In the genomic region with DNA sequence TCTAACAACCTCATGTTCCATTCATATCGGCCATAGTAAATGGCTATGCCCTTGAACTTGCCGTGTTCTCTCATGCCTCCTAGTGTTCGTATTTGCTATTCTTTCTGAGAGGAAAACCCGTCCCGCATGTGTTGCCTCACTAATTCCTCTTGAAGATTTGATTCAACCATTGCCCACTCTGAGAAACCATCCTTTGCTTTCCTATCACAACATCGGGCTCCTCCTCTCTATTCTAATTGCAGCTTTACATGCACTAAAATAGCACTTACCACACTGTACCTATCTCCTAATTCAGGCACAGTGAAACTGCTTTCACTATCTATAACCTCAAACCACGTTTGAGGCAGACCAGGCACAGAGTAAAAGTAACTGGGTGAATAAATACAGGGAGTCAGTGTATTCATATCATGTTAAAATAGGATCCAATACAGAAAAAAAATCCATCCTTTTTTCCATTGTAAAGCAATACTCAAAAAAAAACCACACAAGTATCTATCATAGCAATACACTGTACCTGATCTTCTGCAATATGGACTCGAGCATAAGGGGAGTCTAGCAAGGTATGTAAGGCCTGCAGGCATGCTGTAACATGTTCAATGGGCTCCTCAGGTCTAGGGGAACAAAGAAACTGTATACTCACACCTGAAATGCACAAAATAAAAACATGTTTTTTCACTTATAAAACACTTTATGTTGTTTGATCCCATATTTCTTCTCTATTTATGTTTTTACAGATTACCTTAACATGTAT, we compare ENCODE assay signal across 8 cellular contexts. TPM values are rescaled to one million over a fixed set of nuclear protein-coding genes. Genes with fewer than 3 reads are reported as not detected.
DNase-seq lines count a peak whose midpoint lies in the region; ATAC-seq and TF ChIP-seq lines count a peak whose summit lies in the region.

No MANE protein-coding gene starts in this region.

- no peaks in the 10 kb centered on the region for H3F3A ChIP-seq in GM23338 (replicated peaks; ENCODE audit: low read depth)

- TF ChIP-seq POLR2A in adrenal gland (IDR thresholded peaks at IDR 0.05) = no peak

- H3K36me3 Mint-ChIP-seq in GM23338 (ENCODE audit: low read depth) = no peaks in the 10 kb centered on the region; the same call in 2 of the 3 replicates

- H3K4me1 ChIP-seq in GM23338 (ENCODE audit: insufficient read depth) (no peaks in the 10 kb centered on the region), KMS-11 (ENCODE audit: low read depth, poor library complexity, severe bottlenecking) (peaks cover 14% of the 10 kb centered on the region), adrenal gland (replicated peaks in 1 of 2) (no peaks in the 10 kb centered on the region)

- H2AFZ ChIP-seq in GM23338 = no peak overlapping the region
- H2AFZ ChIP-seq in KMS-11 (ENCODE audit: low read depth) = no peak overlapping the region

- H3K79me2 ChIP-seq in GM23338 (replicated peaks; ENCODE audit: insufficient read depth) (no peaks in the 10 kb centered on the region), KMS-11 (ENCODE audit: insufficient read depth, low read depth) (no peaks in the 10 kb centered on the region)

- no peaks in the 10 kb centered on the region for H3K9me2 ChIP-seq in GM23338 (ENCODE audit: insufficient read depth)

- H3K9me3 Mint-ChIP-seq in GM23338 = no peaks in the 10 kb centered on the region; the same call in 2 of the 3 replicates

- H3K4me2 ChIP-seq in GM23338 (no peak overlapping the region), KMS-11 (peak overlapping the region; percentile 6; the same call in 1 of the 2 replicates)

- H3K4me3 ChIP-seq in GM23338 = no peak overlapping the region
- no peak overlapping the region for H3K4me3 ChIP-seq in KMS-11 (IDR thresholded peaks at IDR 0.05; ENCODE audit: insufficient read depth, low read depth, low read length)
- H3K4me3 ChIP-seq in adrenal gland = no peak overlapping the region
- no peak overlapping the region for H3K4me3 ChIP-seq in kidney epithelial cell (ENCODE audit: low read depth, low read length)

- H3K27me3 Mint-ChIP-seq in GM23338 (ENCODE audit: insufficient read depth, low read depth, poor library complexity) = no peaks in the 10 kb centered on the region

- H3K36me3 ChIP-seq in GM23338 (ENCODE audit: insufficient read depth) = peaks cover 3% of the 10 kb centered on the region; the same call in 1 of the 2 replicates
- no peaks in the 10 kb centered on the region; the same call in 1 of the 2 replicates for H3K36me3 ChIP-seq in KMS-11 (ENCODE audit: insufficient read depth)
- H3K36me3 ChIP-seq in adrenal gland (replicated peaks in 1 of 2) = peaks cover 0 to 68% of the 10 kb centered on the region in 2 donors
- no peaks in the 10 kb centered on the region for H3K36me3 ChIP-seq in kidney epithelial cell (ENCODE audit: control insufficient read depth, insufficient read depth, low read length)

- H4K20me1 ChIP-seq in GM23338 (replicated peaks; ENCODE audit: insufficient read depth) (no peaks in the 10 kb centered on the region), KMS-11 (ENCODE audit: insufficient read depth) (no peaks in the 10 kb centered on the region; the same call in 1 of the 2 replicates)

- 0 out of 2 replicates have a peak overlapping the region, but pooled peaks have one; percentile 4 for H3K27ac ChIP-seq in GM23338 (ENCODE audit: low read depth)
- no peak overlapping the region for H3K27ac ChIP-seq in KMS-11
- H3K27ac ChIP-seq in adrenal gland = no peak overlapping the region

- no peak overlapping the region for H3K9ac ChIP-seq in KMS-11

- peak overlapping the region; percentile 41; the same call in 1 of the 2 replicates for H3K27ac Mint-ChIP-seq in GM23338

- H3K4me1 Mint-ChIP-seq in GM23338 = no peaks in the 10 kb centered on the region

- H3K27me3 ChIP-seq in GM23338 (ENCODE audit: insufficient read depth) (no peaks in the 10 kb centered on the region), KMS-11 (ENCODE audit: insufficient read depth, low read depth) (no peaks in the 10 kb centered on the region), adrenal gland (no peaks in the 10 kb centered on the region), kidney epithelial cell (ENCODE audit: control insufficient read depth, insufficient read depth, low read length) (no peaks in the 10 kb centered on the region)

- peak; percentile 47 for DNase-seq in NCI-H82 (lab: John Stamatoyannopoulos, UW)
- no peak for DNase-seq in NCI-H82 treated with DMSO at 0.1 percent for 48 hours (lab: John Stamatoyannopoulos, UW; ENCODE audit: unreplicated experiment)
- peak; percentile 75 for DNase-seq in GM23338 (ENCODE audit: low spot score)
- DNase-seq in adrenal gland = peak in 1 of 7 donors; percentile 6
- no peak for DNase-seq in kidney epithelial cell (ENCODE audit: low read depth)
- DNase-seq in posterior cingulate gyrus = no peak
- DNase-seq in sciatic nerve (ENCODE audit: low spot score) = no peak

- intact Hi-C loops in adrenal gland (cut with DNase I) = no loop called here
- intact Hi-C loops in posterior cingulate gyrus (cut with DNase I) = loop anchor here (2.0 kb wide), 1 partner anchor 224 kb away; no protein-coding TSS in a partner anchor
- intact Hi-C loops in sciatic nerve (cut with DNase I) = no loop called here

- peak; percentile 67 to 90 for TF ChIP-seq CTCF in GM23338 (conservative IDR thresholded peaks at IDR 0.05; ENCODE audit: low read depth in 2 of 2)
- no peak for TF ChIP-seq CTCF in KMS-11 (conservative IDR thresholded peaks at IDR 0.05; ENCODE audit: low read depth, low read length)
- TF ChIP-seq CTCF in adrenal gland (IDR thresholded peaks at IDR 0.05) = peak in 5 of 6 experiments; percentile 5 to 55 (median 47)
- peak; percentile 46 for TF ChIP-seq CTCF in kidney epithelial cell (IDR thresholded peaks at IDR 0.05; ENCODE audit: insufficient read depth, low read length, poor library complexity, severe bottlenecking)

- ATAC-seq in GM23338 (peak; percentile 65), sciatic nerve (no peak)

- no peaks in the 10 kb centered on the region for H3K9me3 ChIP-seq in adrenal gland (replicated peaks in 1 of 3)

- H3K4me3 Mint-ChIP-seq in GM23338 = no peak overlapping the region

- WGBS in adrenal gland, 4 donors = 40 to 61% (median 44%) methylated on average over 8 of the region's 8 CpGs

TF ChIP-seq in GM23338, 12 proteins besides CTCF, POLR2A, EP300 and RAD21 (continues in another document):
- TF ChIP-seq CREB1 (CRISPR knock-in tag; IDR thresholded peaks at IDR 0.05; ENCODE audit: low read depth) (no peak), NANOG (IDR thresholded peaks at IDR 0.05; ENCODE audit: borderline replicate concordance) (no peak), POLR2AphosphoS5 (IDR thresholded peaks at IDR 0.05; ENCODE audit: low read depth) (no peak), EZH2 (IDR thresholded peaks at IDR 0.05; ENCODE audit: low read depth, unreplicated experiment) (no peak), EZH2phosphoT487 (IDR thresholded peaks at IDR 0.05; ENCODE audit: unreplicated experiment) (no peak), ZNF331 (CRISPR knock-in tag; IDR thresholded peaks at IDR 0.05; ENCODE audit: low read depth) (no peak)
- TF ChIP-seq, protein P1, sequence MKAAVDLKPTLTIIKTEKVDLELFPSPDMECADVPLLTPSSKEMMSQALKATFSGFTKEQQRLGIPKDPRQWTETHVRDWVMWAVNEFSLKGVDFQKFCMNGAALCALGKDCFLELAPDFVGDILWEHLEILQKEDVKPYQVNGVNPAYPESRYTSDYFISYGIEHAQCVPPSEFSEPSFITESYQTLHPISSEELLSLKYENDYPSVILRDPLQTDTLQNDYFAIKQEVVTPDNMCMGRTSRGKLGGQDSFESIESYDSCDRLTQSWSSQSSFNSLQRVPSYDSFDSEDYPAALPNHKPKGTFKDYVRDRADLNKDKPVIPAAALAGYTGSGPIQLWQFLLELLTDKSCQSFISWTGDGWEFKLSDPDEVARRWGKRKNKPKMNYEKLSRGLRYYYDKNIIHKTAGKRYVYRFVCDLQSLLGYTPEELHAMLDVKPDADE (IDR thresholded peaks at IDR 0.05) = no peak

RNA-seq across cellular contexts. Expression of a gene that starts 39.0 kb away (rescaled TPM):
- 34.0 and 34.5 TPM in 2 replicates for total RNA-seq in GM23338 (2014; rRNA removed; shearing (Covaris generic))
- 15.0 and 16.1 TPM in 2 replicates for polyA plus RNA-seq in GM23338 (2016; fragmentation: Nextera tagmentation; extraction: Ambion mirVana)
- total RNA-seq in adrenal gland = 10 to 100 TPM; 12.3 to 36.9 (median 20.5) TPM
- 10 to 100 TPM in 1 of 3 donors, 1 to 10 TPM in 2; 2.6 to 13.4 (median 3.4) TPM for polyA plus RNA-seq in adrenal gland
- 13.0 and 13.5 TPM in 2 replicates for total RNA-seq in kidney epithelial cell
- 38.9 TPM for total RNA-seq in sciatic nerve

Comparison
In these comparisons a context has a peak if more than half of its experiments do, and no peak if none do; other contexts are left out.
1. DNase-seq: peak in NCI-H82 (single experiment) and GM23338 (single experiment); none in NCI-H82 treated with DMSO at 0.1 percent for 48 hours (single experiment), kidney epithelial cell (single experiment), posterior cingulate gyrus (0 of 10) and sciatic nerve (single experiment).